Comparison of ENCODE assay signal across 1 cellular context in genomic region chr7:137850586-137850985, GRCh38.
TF ChIP-seq lines count a peak whose summit lies in the region.

No MANE protein-coding gene starts in this region.

TF ChIP-seq in IMR-90, 13 proteins besides CTCF, POLR2A, EP300 and RAD21 (continued from another document):
- TF ChIP-seq CEBPB (IDR thresholded peaks at IDR 0.05; ENCODE audit: low read depth, low read length) = no peak
